Comparison of ENCODE assay signal across 1 cellular context in genomic region chr7:121279060-121279620, GRCh38.
TF ChIP-seq lines count a peak whose summit lies in the region.

No MANE protein-coding gene starts in this region.

TF ChIP-seq in K562, 482 proteins besides CTCF, POLR2A, EP300 and RAD21:
- 0 out of 2 replicates have a peak, but pooled peaks have one; percentile 5 for TF ChIP-seq ZNF644 (tag; IDR thresholded peaks at IDR 0.05; ENCODE audit: low read depth)
- no peak for TF ChIP-seq ELK3 (CRISPR knock-in tag; IDR thresholded peaks at IDR 0.05)
